ENCODE assay signal across 3 cellular contexts in the genomic region with DNA sequence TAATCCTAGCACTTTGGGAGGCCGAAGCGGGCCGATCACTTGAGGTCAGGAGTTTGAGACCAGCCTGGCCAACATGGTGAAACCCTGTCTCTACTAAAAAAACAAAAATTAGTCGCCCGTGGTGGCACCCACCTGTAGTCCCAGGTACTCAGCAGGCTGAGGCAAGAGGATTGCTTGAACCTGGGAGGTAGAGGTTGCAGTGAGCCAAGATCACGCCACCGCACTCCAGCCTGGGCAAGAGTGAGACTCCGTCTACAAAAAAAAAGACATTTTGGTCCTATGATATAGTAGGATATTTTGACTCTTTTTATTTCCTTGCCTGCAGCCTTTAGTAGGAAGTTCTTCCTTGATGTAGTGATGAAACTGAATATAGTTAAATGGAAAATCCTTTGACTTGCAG. TPM values are rescaled to one million over a fixed set of nuclear protein-coding genes. Genes with fewer than 3 reads are reported as not detected.
"Had no signal": no experiment of that assay in that cellular context is flagged by ENCODE, and none has a peak within 500 bp of the region (broad histone marks: within the 10 kb centered on the region; RNA-seq: fewer than 3 reads in every experiment).

No MANE protein-coding gene starts in this region.

RNA-seq across cellular contexts. Expression of gene PROC, which starts 8.5 kb away (rescaled TPM):
- total RNA-seq: fibroblast of lung; heart left ventricle; T-helper 1 cell treated with Interleukin-12 subunit alpha and Interleukin-12 subunit beta and Interleukin-4 antibody, amounts not matched to agents 30 ng/mL and 1 ng/mL, for 36 hours had no signal
- polyA plus RNA-seq: fibroblast of lung, heart left ventricle had no signal
